8 cellular contexts compared by ENCODE assay signal in genomic region chr6:153368131-153368530, GRCh38.
"Had no signal": no experiment of that assay in that cellular context is flagged by ENCODE, and none has a peak within 500 bp of the region (broad histone marks: within the 10 kb centered on the region; RNA-seq: fewer than 3 reads in every experiment).

No MANE protein-coding gene starts in this region.

- H3K4me3 Mint-ChIP-seq: HFFc6 had no signal

- ATAC-seq: HCT116, K562 had no signal

- DNase-seq: GOT3, H7, HFFc6, IMR-90, KG1 had no signal

- H3K4me1 ChIP-seq: HAP-1 had no signal

- H3K36me3 ChIP-seq: HAP-1 had no signal

- H3K9me3 ChIP-seq: HAP-1 had no signal

- H3K27ac Mint-ChIP-seq: HFFc6 had no signal

- H3K4me3 ChIP-seq: HAP-1, K562 had no signal
